11 cellular contexts compared by ENCODE assay signal in the genomic region with DNA sequence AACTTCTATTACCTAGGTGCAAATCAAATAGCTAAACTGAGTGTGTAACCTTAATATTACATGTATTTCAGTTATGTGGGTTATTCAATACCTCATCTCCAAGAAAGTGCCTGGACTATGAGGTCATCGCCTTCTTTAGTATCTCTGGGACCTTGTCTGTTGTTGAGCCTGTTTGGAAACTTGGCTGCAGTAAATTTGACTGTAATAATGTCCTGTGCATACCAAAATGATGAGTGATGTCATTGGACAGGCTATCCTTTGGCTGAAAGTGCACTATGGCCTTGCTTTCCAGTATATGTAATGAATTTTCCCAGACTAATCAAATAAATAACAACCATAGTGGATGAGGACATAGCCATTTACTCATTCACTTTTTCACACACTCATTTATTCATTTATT.
A peak's percentile ranks its signal among the peaks of the same experiment; 100 is the strongest.
DNase-seq lines count a peak whose midpoint lies in the region; ATAC-seq and TF ChIP-seq lines count a peak whose summit lies in the region.
"Had no signal": no experiment of that assay in that cellular context is flagged by ENCODE, and none has a peak within 500 bp of the region (broad histone marks: within the 10 kb centered on the region; RNA-seq: fewer than 3 reads in every experiment).

No MANE protein-coding gene starts in this region.

- H3K4me3 ChIP-seq in cardiac fibroblast (replicated peaks in 1 of 2; ENCODE audit: low read depth in 2 of 2, low read length in 2 of 2): no peak overlapping the region
- H3K4me3 ChIP-seq in kidney epithelial cell (ENCODE audit: low read depth, low read length): no peak overlapping the region
- H3K4me3 ChIP-seq: BLaER1 treated with 17β-estradiol and CSF1 and Interleukin-3, amounts not matched to agents 10 nM and 100 nM; uterus had no signal

- H3K36me3 ChIP-seq in kidney epithelial cell (ENCODE audit: control insufficient read depth, insufficient read depth, low read length): no peaks in the 10 kb centered on the region
- H3K36me3 ChIP-seq: BLaER1 treated with 17β-estradiol and CSF1 and Interleukin-3, amounts not matched to agents 10 nM and 100 nM; uterus had no signal

- peak; percentile 27 for DNase-seq in AG08395 (ENCODE audit: low spot score)
- DNase-seq in HS-5 (ENCODE audit: low read depth): peak; percentile 83
- DNase-seq in cardiac fibroblast (ENCODE audit: low read depth in 2 of 2): peak; percentile 36 to 96
- peak; percentile 81 for DNase-seq in kidney epithelial cell (ENCODE audit: low read depth)
- DNase-seq in putamen (ENCODE audit: low spot score): no peak
- DNase-seq in amniotic stem cell (lab: John Stamatoyannopoulos, UW): no peak
- DNase-seq: stimulated activated CD4-positive, alpha-beta T cell treated with anti-CD3 and anti-CD28 coated beads, Interleukin-2, amount 100 ng/mL, for 24 hours; uterus had no signal

- no peak for TF ChIP-seq CTCF in cardiac fibroblast (IDR thresholded peaks at IDR 0.05; ENCODE audit: low read depth, low read length)
- no peak for TF ChIP-seq CTCF in kidney epithelial cell (IDR thresholded peaks at IDR 0.05; ENCODE audit: insufficient read depth, low read length, poor library complexity, severe bottlenecking)

- no peaks in the 10 kb centered on the region for H3K27me3 ChIP-seq in kidney epithelial cell (ENCODE audit: control insufficient read depth, insufficient read depth, low read length)
- H3K27me3 ChIP-seq: BLaER1 treated with 17β-estradiol and CSF1 and Interleukin-3, amounts not matched to agents 10 nM and 100 nM; uterus had no signal

- ATAC-seq in HG02678 (IDR thresholded peaks at IDR 0.05; ENCODE audit: unreplicated experiment): no peak
- ATAC-seq in GM18868 (IDR thresholded peaks at IDR 0.05; ENCODE audit: unreplicated experiment): no peak

Comparison
In these comparisons a context has a peak if more than half of its experiments do, and no peak if none do; other contexts are left out.
1. DNase-seq: peak in AG08395 (single experiment), HS-5 (single experiment), cardiac fibroblast (2 of 2) and kidney epithelial cell (single experiment); none in putamen (single experiment) and amniotic stem cell (single experiment).